Comparison of ENCODE assay signal across 1 cellular context in genomic region chr20:38645980-38646858, GRCh38.
A peak's percentile ranks its signal among the peaks of the same experiment; 100 is the strongest.
TF ChIP-seq lines count a peak whose summit lies in the region.

No MANE protein-coding gene starts in this region.

TF ChIP-seq in HEK293, 187 proteins besides CTCF, POLR2A, EP300 and RAD21 (continued from another document):
- peak; percentile 76 for TF ChIP-seq ZNF654 (tag by site-specific recombination; IDR thresholded peaks at IDR 0.05; ENCODE audit: low read depth)
